11 cellular contexts compared by ENCODE assay signal in genomic region chr9:21833090-21833801, GRCh38. TPM values are rescaled to one million over a fixed set of nuclear protein-coding genes. Genes with fewer than 3 reads are reported as not detected.
DNase-seq lines count a peak whose midpoint lies in the region; ATAC-seq and TF ChIP-seq lines count a peak whose summit lies in the region.
"Had no signal": no experiment of that assay in that cellular context is flagged by ENCODE, and none has a peak within 500 bp of the region (broad histone marks: within the 10 kb centered on the region; RNA-seq: fewer than 3 reads in every experiment).

No MANE protein-coding gene starts in this region.

- H3K27me3 Mint-ChIP-seq in activated B cell treated with CpG ODN at 0.5 μM for 24 hours, result no peaks in the 10 kb centered on the region
- H3K27me3 Mint-ChIP-seq in immature natural killer cell (ENCODE audit: low read depth in 3 of 3), result peaks cover 0 to 2% (median 0%) of the 10 kb centered on the region in 3 donors

- H3K4me3 Mint-ChIP-seq in activated B cell treated with CpG ODN at 0.5 μM for 24 hours (peak overlapping the region; percentile 40), immature natural killer cell (no peak overlapping the region)

- H3K36me3 Mint-ChIP-seq in activated B cell treated with CpG ODN at 0.5 μM for 24 hours (ENCODE audit: low read depth) (peaks cover 62% of the 10 kb centered on the region), immature natural killer cell (peaks cover 29 to 60% (median 32%) of the 10 kb centered on the region in 3 donors)

- TF ChIP-seq CTCF in GM10248 (IDR thresholded peaks at IDR 0.05; ENCODE audit: control extremely low read depth, extremely low read depth, low read depth, missing control alignments), result no peak
- TF ChIP-seq CTCF in activated B cell treated with CpG ODN at 0.5 μM for 24 hours (IDR thresholded peaks at IDR 0.05), result no peak

- POLR2A ChIA-PET in GM10248 (lab: Yijun Ruan, JAX) (no interaction called here), activated B cell treated with CpG ODN at 0.5 μM for 24 hours (lab: Charles Lee) (interaction anchor here (0.7 to 1.5 kb wide), 4 partner anchors 20 to 413 kb away, joined by 3 to 10 read pairs (median 3); partner anchors contain the start of genes CDKN2A and CDKN2B-AS1)

- DNase-seq in GM10248 (ENCODE audit: extremely low spot score), result peak; percentile 18
- peak; percentile 34 for DNase-seq in activated B cell treated with CpG ODN at 0.5 μM for 24 hours
- DNase-seq in HUDEP-2 (lab: John Stamatoyannopoulos, UW; ENCODE audit: unreplicated experiment in 76 of 76), result no peak
- DNase-seq in left cardiac atrium, result no peak
- DNase-seq in central memory CD4-positive, alpha-beta T cell, result no peak
- no peak for DNase-seq in immature natural killer cell
- DNase-seq: activated gamma-delta T cell treated with Interleukin-2 at 50 U/mL for 16 hours, NCI-H2081 had no signal

- H3K27ac Mint-ChIP-seq in activated B cell treated with CpG ODN at 0.5 μM for 24 hours (peak overlapping the region; percentile 86), immature natural killer cell (peak overlapping the region in 3 of 6 donors; percentile 22 to 65 (median 40))

- no peaks in the 10 kb centered on the region for H3K9me3 Mint-ChIP-seq in activated B cell treated with CpG ODN at 0.5 μM for 24 hours
- H3K9me3 Mint-ChIP-seq in immature natural killer cell, result no peaks in the 10 kb centered on the region

- peak; percentile 76 for ATAC-seq in GM21390 (IDR thresholded peaks at IDR 0.05; ENCODE audit: unreplicated experiment)
- peak; percentile 79 for ATAC-seq in HG03354 (IDR thresholded peaks at IDR 0.05; ENCODE audit: poor library complexity, severe bottlenecking, unreplicated experiment)
- peak; percentile 79 for ATAC-seq in activated B cell treated with CpG ODN at 0.5 μM for 24 hours (ENCODE audit: low read depth)
- no peak for ATAC-seq in left cardiac atrium

- H3K4me1 Mint-ChIP-seq in activated B cell treated with CpG ODN at 0.5 μM for 24 hours, result peaks cover 70% of the 10 kb centered on the region
- H3K4me1 Mint-ChIP-seq in immature natural killer cell, result peaks cover 18 to 25% of the 10 kb centered on the region in 2 donors

- CTCF ChIA-PET in GM10248 (lab: Yijun Ruan, JAX) (interaction anchor here (1.4 to 7.8 kb wide), 4 partner anchors 9 to 204 kb away, joined by 3 to 40 read pairs (median 15); partner anchors contain the start of gene CDKN2B), activated B cell treated with CpG ODN at 0.5 μM for 24 hours (lab: Charles Lee) (interaction anchor here (1.0 to 2.6 kb wide), 4 partner anchors 16 to 411 kb away, joined by 3 to 10 read pairs (median 6); partner anchors contain the start of gene CDKN2B)

- intact Hi-C loops in activated B cell treated with CpG ODN at 0.5 μM for 24 hours (cut with micrococcal nuclease) (loop anchor here (1.0 to 10.0 kb wide), 6 partner anchors 19 to 407 kb away; partner anchors contain the start of gene MTAP), left cardiac atrium (cut with DNase I) (no loop called here)

RNA-seq across cellular contexts. Expression of gene MTAP, which starts 30.8 kb away (rescaled TPM):
- total RNA-seq in activated B cell treated with CpG ODN at 0.5 μM for 24 hours, result 30.4 and 43.2 TPM in 2 replicates
- total RNA-seq in left cardiac atrium, result 10 to 100 TPM; 19.6 to 21.3 TPM
- 10 to 100 TPM in 1 of 3 donors, 1 to 10 TPM in 2; 7.3 to 10.6 (median 8.6) TPM for polyA plus RNA-seq in immature natural killer cell
- total RNA-seq: Daoy had no signal

Comparison
In these comparisons a context has a peak if more than half of its experiments do, and no peak if none do; other contexts are left out.
1. DNase-seq: peak in GM10248 (single experiment) and activated B cell treated with CpG ODN at 0.5 μM for 24 hours (single experiment); none in HUDEP-2 (0 of 76), left cardiac atrium (single experiment), central memory CD4-positive, alpha-beta T cell (single experiment) and immature natural killer cell (0 of 3).
2. ATAC-seq: peak in GM21390 (single experiment), HG03354 (single experiment) and activated B cell treated with CpG ODN at 0.5 μM for 24 hours (single experiment); none in left cardiac atrium (0 of 2).